In genomic region chr2:199602896-199603482, GRCh38 we compare ENCODE assay signal across 28 cellular contexts.
DNase-seq lines count a peak whose midpoint lies in the region; ATAC-seq, FAIRE-seq and TF ChIP-seq lines count a peak whose summit lies in the region.
"Had no signal": no experiment of that assay in that cellular context is flagged by ENCODE, and none has a peak within 500 bp of the region (broad histone marks: within the 10 kb centered on the region; RNA-seq: fewer than 3 reads in every experiment).

No MANE protein-coding gene starts in this region.

- CTCF ChIA-PET in K562 (lab: Yijun Ruan, JAX; ENCODE audit: low intra/inter-chr PET ratio): no interaction called here
- CTCF ChIA-PET in CD8-positive, alpha-beta T cell (lab: Charles Lee): no interaction called here

- TF ChIP-seq EP300 in K562 (IDR thresholded peaks at IDR 0.05; ENCODE audit: low read length) (no peak), gastroesophageal sphincter (IDR thresholded peaks at IDR 0.05) (no peak)

- no peak overlapping the region for H3K9ac ChIP-seq in K562 (ENCODE audit: insufficient read depth in 1 of 2, low read depth in 2 of 2, low read length in 2 of 2)

- no TSS peak for BruUV-seq in K562 (replicated peaks; lab: Mats Ljungman, UMichigan)

- H3K4me3 Mint-ChIP-seq in CD8-positive, alpha-beta T cell: no peak overlapping the region
- H3K4me3 Mint-ChIP-seq: activated B cell treated with CpG ODN at 0.5 μM for 24 hours; activated CD4-positive, alpha-beta memory T cell treated with anti-CD3 and anti-CD28 coated beads for 36 hours; CD8-positive, alpha-beta memory T cell; stimulated activated effector memory CD8-positive, alpha-beta T cell treated with anti-CD3 and anti-CD28 coated beads, Interleukin-12 subunit alpha, Interleukin-12 subunit beta, amount 100 ng/mL, for 72 hours had no signal

- no peaks in the 10 kb centered on the region for H3K27me3 Mint-ChIP-seq in CD8-positive, alpha-beta T cell (ENCODE audit: low read depth)

- H3K4me2 ChIP-seq in K562 (ENCODE audit: insufficient read depth, low read length): no peak overlapping the region

- no peak for TF ChIP-seq CTCF in K562 (IDR thresholded peaks at IDR 0.05 in 2 of 3, conservative IDR thresholded peaks at IDR 0.05 in 1 of 3; ENCODE audit: insufficient read depth in 2 of 3, low read depth in 1 of 3, low read length in 3 of 3)
- TF ChIP-seq CTCF in gastroesophageal sphincter (IDR thresholded peaks at IDR 0.05): no peak
- no peak for TF ChIP-seq CTCF in CD8-positive, alpha-beta T cell (IDR thresholded peaks at IDR 0.05)

- H3K36me3 ChIP-seq in K562 (ENCODE audit: control insufficient read depth, insufficient read depth, low read length) (no peaks in the 10 kb centered on the region), gastroesophageal sphincter (no peaks in the 10 kb centered on the region)
- no peaks in the 10 kb centered on the region for H3K36me3 ChIP-seq in CD8-positive, alpha-beta T cell (ENCODE audit: insufficient read depth, low read length)
- H3K36me3 ChIP-seq: left ventricle myocardium inferior, vagina had no signal

- FAIRE-seq in K562 (lab: Jason Lieb, UNC): no peak
- FAIRE-seq: bronchial epithelial cell, endometrium, small intestine had no signal

- H3K79me2 ChIP-seq in K562 (ENCODE audit: control insufficient read depth, insufficient read depth, low read length): no peaks in the 10 kb centered on the region

- DNase-seq in NCI-H2227 (lab: John Stamatoyannopoulos, UW; ENCODE audit: unreplicated experiment) (peak; percentile 72), K562 (ENCODE audit: extremely low read depth in 1 of 4, low spot score in 3 of 4) (no peak), left kidney (ENCODE audit: low read depth, low spot score) (peak; percentile 48), NCI-H226 (no peak)
- no peak for DNase-seq in activated CD4-positive, alpha-beta T cell treated with anti-CD3 and anti-CD28 coated beads, Interleukin-2, amount 50 U/mL, for 1 hour
- no peak for DNase-seq in CD8-positive, alpha-beta T cell
- DNase-seq: activated B cell treated with CpG ODN at 0.5 μM for 24 hours; activated CD4-positive, alpha-beta memory T cell treated with anti-CD3 and anti-CD28 coated beads for 36 hours; activated effector memory CD4-positive, alpha-beta T cell treated with Interleukin-2 at 50 U/mL for 16 hours; CD8-positive, alpha-beta memory T cell; cortex of kidney; GOT3; left ventricle myocardium inferior; NCI-H2107; small intestine; stimulated activated CD4-positive, alpha-beta T cell treated with anti-CD3 and anti-CD28 coated beads, Interleukin-2, amount 100 ng/mL, for 24 hours; T1000 had no signal

- no peak for TF ChIP-seq RAD21 in K562 (CRISPR knock-in tag; conservative IDR thresholded peaks at IDR 0.05 in 1 of 2, IDR thresholded peaks at IDR 0.05 in 1 of 2)

- ATAC-seq in K562 (no peak), gastroesophageal sphincter (no peak)
- ATAC-seq in CD8-positive, alpha-beta T cell: no peak
- ATAC-seq: stimulated activated effector memory CD8-positive, alpha-beta T cell treated with anti-CD3 and anti-CD28 coated beads, Interleukin-12 subunit alpha, Interleukin-12 subunit beta, amount 100 ng/mL, for 72 hours had no signal

- POLR2A ChIA-PET in K562 (lab: Yijun Ruan, JAX): no interaction called here
- POLR2A ChIA-PET in CD8-positive, alpha-beta T cell (lab: Charles Lee): no interaction called here

- no peak overlapping the region for H3K27ac ChIP-seq in K562 (ENCODE audit: extremely low read depth, low read depth, low read length)
- no peak overlapping the region for H3K27ac ChIP-seq in gastroesophageal sphincter
- H3K27ac ChIP-seq in CD8-positive, alpha-beta T cell (ENCODE audit: low read depth, low read length): no peak overlapping the region
- H3K27ac ChIP-seq: HL-60, left ventricle myocardium inferior, RWPE1, testis, vagina had no signal

- H3K27me3 ChIP-seq in K562 (ENCODE audit: control insufficient read depth in 2 of 2, insufficient read depth in 2 of 2, low read length in 2 of 2) (peaks cover 0 to 11% of the 10 kb centered on the region in 2 experiments; a peak in 3 of 5 replicates), gastroesophageal sphincter (peaks cover 19% of the 10 kb centered on the region)
- no peaks in the 10 kb centered on the region for H3K27me3 ChIP-seq in CD8-positive, alpha-beta T cell (ENCODE audit: insufficient read depth, low read length)
- H3K27me3 ChIP-seq: testis, vagina had no signal

- no peaks in the 10 kb centered on the region for H3K9me3 Mint-ChIP-seq in CD8-positive, alpha-beta T cell
- H3K9me3 Mint-ChIP-seq: activated B cell treated with CpG ODN at 0.5 μM for 24 hours; activated CD4-positive, alpha-beta memory T cell treated with anti-CD3 and anti-CD28 coated beads for 36 hours; stimulated activated effector memory CD8-positive, alpha-beta T cell treated with anti-CD3 and anti-CD28 coated beads, Interleukin-12 subunit alpha, Interleukin-12 subunit beta, amount 100 ng/mL, for 72 hours had no signal

- H3K9me3 ChIP-seq in K562 (replicated peaks; ENCODE audit: control insufficient read depth, insufficient read depth, low read depth, low read length) (no peaks in the 10 kb centered on the region), gastroesophageal sphincter (no peaks in the 10 kb centered on the region)
- no peaks in the 10 kb centered on the region for H3K9me3 ChIP-seq in CD8-positive, alpha-beta T cell (ENCODE audit: low read length)
- H3K9me3 ChIP-seq: left ventricle myocardium inferior, mucosa of descending colon, testis, vagina had no signal

- no peaks in the 10 kb centered on the region for H3K9me1 ChIP-seq in K562 (ENCODE audit: control insufficient read depth, insufficient read depth, low read length)

- H3K4me1 ChIP-seq in K562 (replicated peaks in 1 of 2; ENCODE audit: control insufficient read depth in 2 of 2, insufficient read depth in 2 of 2, low read length in 2 of 2) (peaks cover 0 to 6% of the 10 kb centered on the region in 2 experiments; a peak in 2 of 5 replicates), gastroesophageal sphincter (peaks cover 0 to 8% (median 0%) of the 10 kb centered on the region in 3 donors)
- no peaks in the 10 kb centered on the region for H3K4me1 ChIP-seq in CD8-positive, alpha-beta T cell (ENCODE audit: insufficient read depth, low read length)
- H3K4me1 ChIP-seq: left ventricle myocardium inferior, testis, vagina had no signal

- no peak overlapping the region for H3K27ac Mint-ChIP-seq in CD8-positive, alpha-beta T cell
- H3K27ac Mint-ChIP-seq: activated B cell treated with CpG ODN at 0.5 μM for 24 hours; activated CD4-positive, alpha-beta memory T cell treated with anti-CD3 and anti-CD28 coated beads for 36 hours; CD8-positive, alpha-beta memory T cell; nephron progenitor cell; progenitor cell of endocrine pancreas; stimulated activated effector memory CD8-positive, alpha-beta T cell treated with anti-CD3 and anti-CD28 coated beads, Interleukin-12 subunit alpha, Interleukin-12 subunit beta, amount 100 ng/mL, for 72 hours had no signal

- in situ Hi-C loops in K562 (cut with MboI): no loop called here

- no peaks in the 10 kb centered on the region for H4K20me1 ChIP-seq in K562 (replicated peaks; ENCODE audit: control insufficient read depth, insufficient read depth, low read length)

- H3K4me1 Mint-ChIP-seq in CD8-positive, alpha-beta T cell (ENCODE audit: low read depth): peaks cover 4% of the 10 kb centered on the region
- H3K4me1 Mint-ChIP-seq: stimulated activated effector memory CD8-positive, alpha-beta T cell treated with anti-CD3 and anti-CD28 coated beads, Interleukin-12 subunit alpha, Interleukin-12 subunit beta, amount 100 ng/mL, for 72 hours had no signal

- H2AFZ ChIP-seq in K562 (ENCODE audit: low read depth, low read length): no peak overlapping the region

- TF ChIP-seq POLR2A in K562 (conservative IDR thresholded peaks at IDR 0.05) (no peak), gastroesophageal sphincter (IDR thresholded peaks at IDR 0.05) (no peak)

- WGBS in K562 (ENCODE audit: insufficient coverage, low coverage, missing lambda C conversion rate): 6% methylated on average over 5 of the region's 6 CpGs
- WGBS in gastroesophageal sphincter (ENCODE audit: low coverage in 1 of 2), 2 donors: 76 to 87% methylated on average over 6 of the region's 6 CpGs

- H3K36me3 Mint-ChIP-seq in CD8-positive, alpha-beta T cell: no peaks in the 10 kb centered on the region
- H3K36me3 Mint-ChIP-seq: activated CD4-positive, alpha-beta memory T cell treated with anti-CD3 and anti-CD28 coated beads for 36 hours; CD8-positive, alpha-beta memory T cell; stimulated activated effector memory CD8-positive, alpha-beta T cell treated with anti-CD3 and anti-CD28 coated beads, Interleukin-12 subunit alpha, Interleukin-12 subunit beta, amount 100 ng/mL, for 72 hours had no signal

- H3K4me3 ChIP-seq in K562: no peak overlapping the region
- H3K4me3 ChIP-seq in gastroesophageal sphincter: no peak overlapping the region
- H3K4me3 ChIP-seq in CD8-positive, alpha-beta T cell (ENCODE audit: low read depth, low read length): no peak overlapping the region
- H3K4me3 ChIP-seq: mucosa of descending colon, vagina had no signal

- intact Hi-C loops in K562 (cut with micrococcal nuclease): loop anchor here (10.0 kb wide), 1 partner anchor 132 kb away; no protein-coding TSS in a partner anchor
- intact Hi-C loops in CD8-positive, alpha-beta T cell (cut with DNase I, micrococcal nuclease): no loop called here

TF ChIP-seq in K562, 482 proteins besides CTCF, POLR2A, EP300 and RAD21:
- peak; percentile 84 for TF ChIP-seq MAFF (IDR thresholded peaks at IDR 0.05; ENCODE audit: low read length)
- peak; percentile 78 for TF ChIP-seq MAFG (tag; conservative IDR thresholded peaks at IDR 0.05)
- TF ChIP-seq ZNF445 (CRISPR knock-in tag; IDR thresholded peaks at IDR 0.05; ENCODE audit: low read depth): no peak
- no peak for TF ChIP-seq TCF7L2 (IDR thresholded peaks at IDR 0.05; ENCODE audit: low read depth, low read length)
- TF ChIP-seq C11orf30 (IDR thresholded peaks at IDR 0.05; ENCODE audit: low read depth): peak; percentile 72
- peak; percentile 82 for TF ChIP-seq ZNF316 (IDR thresholded peaks at IDR 0.05)
- peak; percentile 80 for TF ChIP-seq MAFK (IDR thresholded peaks at IDR 0.05; ENCODE audit: low read length)

Comparison
In these comparisons a context has a peak if more than half of its experiments do, and no peak if none do; other contexts are left out.
1. DNase-seq: peak in NCI-H2227 (single experiment) and left kidney (single experiment); none in K562 (0 of 4), activated CD4-positive, alpha-beta T cell treated with anti-CD3 and anti-CD28 coated beads, Interleukin-2, amount 50 U/mL, for 1 hour (single experiment), CD8-positive, alpha-beta T cell (0 of 7) and NCI-H226 (single experiment).